Comparison of ENCODE assay signal across 27 cellular contexts in the genomic region with DNA sequence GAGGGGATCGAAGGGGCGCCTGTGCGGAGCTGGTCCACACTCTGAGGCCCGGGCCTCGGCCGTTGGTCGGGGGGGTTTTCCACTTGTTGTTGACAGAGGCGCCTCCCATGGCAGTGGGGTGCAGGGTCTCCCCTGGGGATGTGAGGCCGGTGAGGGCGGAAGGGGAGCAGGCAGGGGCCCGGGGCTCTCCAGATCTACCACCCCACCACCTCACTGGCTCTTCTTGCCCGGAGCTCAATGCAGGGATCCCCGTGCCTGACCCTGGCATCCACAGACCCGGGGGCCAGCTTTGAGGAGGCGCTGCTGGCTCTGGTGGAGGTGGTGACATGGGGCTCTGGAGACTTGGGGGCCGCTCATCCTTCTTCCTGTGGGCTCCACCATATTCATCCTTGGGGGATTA.
"Had no signal": no experiment of that assay in that cellular context is flagged by ENCODE, and none has a peak within 500 bp of the region (broad histone marks: within the 10 kb centered on the region; RNA-seq: fewer than 3 reads in every experiment).

No MANE protein-coding gene starts in this region.

- DNase-seq: hypothalamus; immature natural killer cell; kidney; left colon; left lung; midbrain; mucosa of descending colon; naive thymus-derived CD4-positive, alpha-beta T cell; nucleus accumbens; posterior cingulate gyrus; retina; sigmoid colon; small intestine; spleen; stimulated activated CD4-positive, alpha-beta T cell treated with anti-CD3 and anti-CD28 coated beads, Interleukin-4, amount 100 ng/mL, for 24 hours; stimulated activated naive CD4-positive, alpha-beta T cell; tibial artery; trophoblast cell; upper lobe of right lung had no signal

- H3K4me3 Mint-ChIP-seq: immature natural killer cell; natural killer cell treated with Interleukin-12 subunit alpha and Interleukin-12 subunit beta and Interleukin-15 and Interleukin-18, amount 100 ng/mL, for 72 hours; stimulated activated naive CD8-positive, alpha-beta T cell treated with anti-CD3 and anti-CD28 coated beads, Interleukin-15, Interleukin-2, amounts not matched to agents 100 ng/mL and 50 ng/mL, for 24 hours had no signal

- H3K27me3 Mint-ChIP-seq: naive thymus-derived CD4-positive, alpha-beta T cell; natural killer cell treated with Interleukin-12 subunit alpha and Interleukin-12 subunit beta and Interleukin-15 and Interleukin-18, amount 100 ng/mL, for 72 hours; stimulated activated naive CD8-positive, alpha-beta T cell treated with anti-CD3 and anti-CD28 coated beads, Interleukin-15, Interleukin-2, amounts not matched to agents 100 ng/mL and 50 ng/mL, for 24 hours had no signal

- H3K9me3 ChIP-seq: pancreas, prostate gland, suprapubic skin, upper lobe of right lung had no signal

- H3K27ac ChIP-seq: heart left ventricle, left lung, pancreas, prostate gland, sigmoid colon, spleen, suprapubic skin, thoracic aorta, tibial artery, upper lobe of right lung had no signal

- ATAC-seq: heart left ventricle; left colon; left lung; mucosa of descending colon; naive thymus-derived CD4-positive, alpha-beta T cell; natural killer cell treated with Interleukin-12 subunit alpha and Interleukin-12 subunit beta and Interleukin-15 and Interleukin-18, amount 100 ng/mL, for 72 hours; pancreas; right cardiac atrium; upper lobe of right lung had no signal

- H3K9me3 Mint-ChIP-seq: immature natural killer cell; natural killer cell treated with Interleukin-12 subunit alpha and Interleukin-12 subunit beta and Interleukin-15 and Interleukin-18, amount 100 ng/mL, for 72 hours; stimulated activated naive CD8-positive, alpha-beta T cell treated with anti-CD3 and anti-CD28 coated beads, Interleukin-15, Interleukin-2, amounts not matched to agents 100 ng/mL and 50 ng/mL, for 24 hours had no signal

- H3K27ac Mint-ChIP-seq: stimulated activated naive CD8-positive, alpha-beta T cell treated with anti-CD3 and anti-CD28 coated beads, Interleukin-15, Interleukin-2, amounts not matched to agents 100 ng/mL and 50 ng/mL, for 24 hours had no signal

- H3K36me3 Mint-ChIP-seq: immature natural killer cell; natural killer cell treated with Interleukin-12 subunit alpha and Interleukin-12 subunit beta and Interleukin-15 and Interleukin-18, amount 100 ng/mL, for 72 hours had no signal
